In genomic region chr20:62825994-62826645, GRCh38 we compare ENCODE assay signal across 15 cellular contexts. TPM values are rescaled to one million over a fixed set of nuclear protein-coding genes. Genes with fewer than 3 reads are reported as not detected.
"Had no signal": no experiment of that assay in that cellular context is flagged by ENCODE, and none has a peak within 500 bp of the region (broad histone marks: within the 10 kb centered on the region; RNA-seq: fewer than 3 reads in every experiment).

No MANE protein-coding gene starts in this region.

- H3K27me3 ChIP-seq: upper lobe of left lung had no signal

- ATAC-seq: left lobe of liver had no signal

- DNase-seq: activated CD4-positive, alpha-beta T cell treated with anti-CD3 and anti-CD28 coated beads, Interleukin-2, amount 50 U/mL, for 48 hours; activated naive CD4-positive, alpha-beta T cell treated with anti-CD3 and anti-CD28 coated beads, Interleukin-2, amount 10 ng/mL, durations not matched to agents 7 days and 5 days; activated T-cell treated with anti-CD3 and anti-CD28 coated beads, Interleukin-2, amount 50 U/mL, for 1 hour; mammary epithelial cell; stimulated activated CD4-positive, alpha-beta T cell treated with anti-CD3 and anti-CD28 coated beads, Interleukin-15, amount 100 ng/mL, for 24 hours; stimulated activated CD4-positive, alpha-beta T cell treated with anti-CD3 and anti-CD28 coated beads, Interleukin-4, amount 100 ng/mL, for 1 hour; stimulated activated naive CD4-positive, alpha-beta T cell treated with Interleukin-2 at 50 U/mL for 16 hours; substantia nigra; SW 1271 had no signal

- H3K9me3 ChIP-seq: gastroesophageal sphincter, upper lobe of left lung had no signal

- H3K4me3 ChIP-seq: gastroesophageal sphincter, skin epidermis, upper lobe of left lung had no signal

- H3K27ac ChIP-seq: skin epidermis had no signal

RNA-seq across cellular contexts. Expression of gene COL9A3, which starts 9.3 kb away (rescaled TPM):
- total RNA-seq: mononuclear cell had no signal
- polyA plus RNA-seq: naive thymus-derived CD4-positive, alpha-beta T cell had no signal
